Comparison of ENCODE assay signal across 17 cellular contexts in the genomic region with DNA sequence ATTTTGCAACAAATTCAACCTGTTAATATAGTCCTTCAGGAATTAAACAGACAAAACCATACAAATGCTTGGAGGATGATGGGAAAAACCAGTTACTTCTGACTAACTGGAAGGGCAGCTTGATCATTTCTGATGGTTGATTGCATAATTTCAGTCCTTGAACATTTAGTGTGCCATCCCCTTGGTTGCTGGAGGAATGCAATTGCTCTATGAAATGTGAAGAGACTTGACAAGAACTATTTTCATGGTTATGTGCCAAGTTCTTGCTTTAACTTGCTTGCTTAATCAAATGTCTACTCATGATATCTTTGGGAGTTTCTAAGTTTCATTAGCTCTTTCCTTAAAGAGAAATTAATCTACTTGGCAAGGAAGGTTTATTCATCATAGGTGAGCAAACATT. TPM values are rescaled to one million over a fixed set of nuclear protein-coding genes. Genes with fewer than 3 reads are reported as not detected.
DNase-seq lines count a peak whose midpoint lies in the region; ATAC-seq and TF ChIP-seq lines count a peak whose summit lies in the region.
"Had no signal": no experiment of that assay in that cellular context is flagged by ENCODE, and none has a peak within 500 bp of the region (broad histone marks: within the 10 kb centered on the region; RNA-seq: fewer than 3 reads in every experiment).

No MANE protein-coding gene starts in this region.

- H3K36me3 ChIP-seq in breast epithelium = no peaks in the 10 kb centered on the region
- no peaks in the 10 kb centered on the region for H3K36me3 ChIP-seq in upper lobe of right lung
- H3K36me3 ChIP-seq: cardiac muscle cell, stomach had no signal

- H3K27me3 ChIP-seq in breast epithelium (no peaks in the 10 kb centered on the region), foreskin keratinocyte (no peaks in the 10 kb centered on the region), upper lobe of right lung (no peaks in the 10 kb centered on the region)
- H3K27me3 ChIP-seq: cardiac muscle cell, stomach had no signal

- H3K4me3 ChIP-seq in breast epithelium = no peak overlapping the region
- no peak overlapping the region for H3K4me3 ChIP-seq in astrocyte of the spinal cord (ENCODE audit: low read depth, low read length)
- no peak overlapping the region for H3K4me3 ChIP-seq in upper lobe of right lung
- H3K4me3 ChIP-seq: cardiac muscle cell, stomach had no signal

- no peak overlapping the region for H3K27ac Mint-ChIP-seq in MCF 10A (ENCODE audit: low read depth, unreplicated experiment)
- H3K27ac Mint-ChIP-seq: activated CD8-positive, alpha-beta T cell treated with anti-CD3 and anti-CD28 coated beads for 36 hours had no signal

- H3K27me3 Mint-ChIP-seq in MCF 10A (ENCODE audit: insufficient read depth, unreplicated experiment) = no peaks in the 10 kb centered on the region

- H3K9me3 Mint-ChIP-seq in MCF 10A (ENCODE audit: unreplicated experiment) = no peaks in the 10 kb centered on the region
- H3K9me3 Mint-ChIP-seq: activated CD8-positive, alpha-beta T cell treated with anti-CD3 and anti-CD28 coated beads for 36 hours had no signal

- H3K27ac ChIP-seq in breast epithelium (no peak overlapping the region), foreskin keratinocyte (no peak overlapping the region), upper lobe of right lung (no peak overlapping the region)
- H3K27ac ChIP-seq: cardiac muscle cell had no signal

- in situ Hi-C loops in astrocyte of the spinal cord (cut with HindIII; ENCODE audit: low sequenced_read_pairs) = loop anchor here (25.0 kb wide), 1 partner anchor 93 kb away; no protein-coding TSS in a partner anchor

- no peaks in the 10 kb centered on the region for H3K4me1 ChIP-seq in breast epithelium
- H3K4me1 ChIP-seq in foreskin keratinocyte = peaks cover 49% of the 10 kb centered on the region
- peaks cover 32% of the 10 kb centered on the region for H3K4me1 ChIP-seq in upper lobe of right lung

- H3K4me1 Mint-ChIP-seq in MCF 10A (ENCODE audit: insufficient read depth, unreplicated experiment) = peaks cover 41% of the 10 kb centered on the region

- no peaks in the 10 kb centered on the region for H3K36me3 Mint-ChIP-seq in MCF 10A (ENCODE audit: insufficient read depth, unreplicated experiment)

- intact Hi-C loops in MCF 10A (cut with micrococcal nuclease) = no loop called here
- intact Hi-C loops in breast epithelium (cut with DNase I; ENCODE audit: low total_unique reads) = no loop called here
- intact Hi-C loops in upper lobe of right lung (cut with DNase I) = no loop called here

- ATAC-seq in foreskin keratinocyte = peak; percentile 42
- ATAC-seq in upper lobe of right lung = peak; percentile 73
- ATAC-seq: activated CD8-positive, alpha-beta T cell treated with anti-CD3 and anti-CD28 coated beads for 36 hours had no signal

- H3K4me3 Mint-ChIP-seq in MCF 10A (ENCODE audit: unreplicated experiment) = no peak overlapping the region
- H3K4me3 Mint-ChIP-seq: activated CD8-positive, alpha-beta T cell treated with anti-CD3 and anti-CD28 coated beads for 36 hours had no signal

- POLR2A ChIA-PET in MCF 10A (lab: Yijun Ruan, JAX) = interaction anchor here (0.8 to 4.5 kb wide), 22 partner anchors 9 to 518 kb away, joined by 3 to 30 read pairs (median 4); a partner anchor contains a TSS

- CTCF ChIA-PET in MCF 10A (lab: Yijun Ruan, JAX) = interaction anchor here (0.7 to 4.9 kb wide), 7 partner anchors 11 to 348 kb away, joined by 3 to 95 read pairs (median 5); no protein-coding TSS in a partner anchor

- TF ChIP-seq CTCF in MCF 10A (IDR thresholded peaks at IDR 0.05; ENCODE audit: unreplicated experiment) (no peak), breast epithelium (IDR thresholded peaks at IDR 0.05) (no peak), astrocyte of the spinal cord (IDR thresholded peaks at IDR 0.05; ENCODE audit: low read depth, low read length) (no peak), foreskin keratinocyte (conservative IDR thresholded peaks at IDR 0.05) (no peak), upper lobe of right lung (IDR thresholded peaks at IDR 0.05) (no peak)

- H3K9me3 ChIP-seq in breast epithelium = no peaks in the 10 kb centered on the region
- H3K9me3 ChIP-seq in upper lobe of right lung = no peaks in the 10 kb centered on the region
- H3K9me3 ChIP-seq: stomach had no signal

- no TSS peak for BruUV-seq in MCF 10A (replicated peaks; lab: Mats Ljungman, UMichigan)

- no peak for TF ChIP-seq POLR2A in breast epithelium (IDR thresholded peaks at IDR 0.05)

- peak; percentile 91 for DNase-seq in MCF 10A (ENCODE audit: unreplicated experiment)
- DNase-seq in breast epithelium (ENCODE audit: low spot score in 2 of 2) = no peak
- peak; percentile 48 for DNase-seq in astrocyte of the spinal cord (ENCODE audit: low read depth, low spot score)
- DNase-seq in foreskin keratinocyte = peak; percentile 95 to 97
- DNase-seq in upper lobe of right lung = no peak
- DNase-seq in GM19240 (ENCODE audit: insufficient read length, low spot score) = no peak
- DNase-seq in SHP77 (lab: John Stamatoyannopoulos, UW) = no peak
- no peak for DNase-seq in activated gamma-delta T cell (lab: John Stamatoyannopoulos, UW)
- DNase-seq: 8988T; activated CD8-positive, alpha-beta T cell treated with anti-CD3 and anti-CD28 coated beads for 36 hours; activated effector memory CD4-positive, alpha-beta T cell treated with anti-CD3 and anti-CD28 coated beads, Interleukin-2, amount 50 U/mL, for 16 hours; hypothalamus; Kasumi-1; NCI-H1694 treated with DMSO at 0.1 percent for 48 hours; NCI-H82; stomach had no signal

RNA-seq across cellular contexts. Expression of a gene that starts 45.2 kb away (rescaled TPM):
- total RNA-seq in MCF 10A (2022) (5.6 and 7.2 TPM in 2 replicates), breast epithelium (10 to 100 TPM in 1 of 3 donors, 1 to 10 TPM in 2; 3.6 to 13.1 (median 7.3) TPM), foreskin keratinocyte (9.7 and 10.2 TPM in 2 replicates), upper lobe of right lung (4.0 TPM)
- polyA plus RNA-seq in foreskin keratinocyte = 2.5 and 3.0 TPM in 2 replicates

Comparison
In these comparisons a context has a peak if more than half of its experiments do, and no peak if none do; other contexts are left out.
1. DNase-seq: peak in MCF 10A (single experiment), astrocyte of the spinal cord (single experiment) and foreskin keratinocyte (2 of 2); none in breast epithelium (0 of 2), upper lobe of right lung (single experiment), GM19240 (single experiment), SHP77 (0 of 2) and activated gamma-delta T cell (single experiment).